ENCODE assay signal across 15 cellular contexts in the genomic region with DNA sequence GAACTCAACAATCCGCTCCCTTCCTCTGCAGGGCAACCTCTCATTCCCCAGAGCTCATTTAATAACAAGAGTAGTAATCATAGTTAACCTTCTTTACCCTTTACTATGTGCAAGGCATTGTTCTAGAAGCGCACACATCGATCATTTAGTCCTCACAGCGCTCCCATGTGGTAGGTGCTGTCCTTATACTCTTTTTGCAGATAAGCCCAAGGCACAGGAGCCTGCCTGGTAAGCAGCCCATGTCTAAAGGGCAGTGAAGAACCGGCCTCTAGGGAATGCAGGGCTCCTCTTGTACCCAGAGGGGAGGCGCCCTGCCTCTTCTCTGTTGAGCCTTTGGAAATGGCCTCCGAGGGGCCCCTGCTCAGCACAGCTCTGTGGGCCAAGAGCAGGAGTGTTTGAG. TPM values are rescaled to one million over a fixed set of nuclear protein-coding genes. Genes with fewer than 3 reads are reported as not detected.
DNase-seq lines count a peak whose midpoint lies in the region; ATAC-seq and TF ChIP-seq lines count a peak whose summit lies in the region.
"Had no signal": no experiment of that assay in that cellular context is flagged by ENCODE, and none has a peak within 500 bp of the region (broad histone marks: within the 10 kb centered on the region; RNA-seq: fewer than 3 reads in every experiment).

No MANE protein-coding gene starts in this region.

- DNase-seq in BE2C: no peak
- DNase-seq in NCI-H2227 (lab: John Stamatoyannopoulos, UW; ENCODE audit: unreplicated experiment): peak; percentile 53
- peak; percentile 82 for DNase-seq in dermis blood vessel endothelial cell
- DNase-seq in neural crest cell (ENCODE audit: low read depth, low spot score): no peak
- DNase-seq in LoVo (ENCODE audit: low spot score): no peak
- DNase-seq in mesenteric fat pad (ENCODE audit: low spot score): no peak
- DNase-seq in stimulated activated CD8-positive, alpha-beta memory T cell treated with anti-CD3 and anti-CD28 coated beads, Interleukin-4, amount 100 ng/mL, for 48 hours: no peak
- DNase-seq: activated CD4-positive, alpha-beta T cell treated with anti-CD3 and anti-CD28 coated beads for 48 hours; activated effector memory CD4-positive, alpha-beta T cell treated with Interleukin-2 at 50 U/mL for 16 hours; effector CD8-positive, alpha-beta T cell; Kasumi-1; NCI-H446; stimulated activated naive CD8-positive, alpha-beta T cell treated with anti-CD3 and anti-CD28 coated beads, Interleukin-15, amount 100 ng/mL, for 72 hours had no signal

- H3K4me3 Mint-ChIP-seq in neural crest cell: peak overlapping the region; percentile 82
- H3K4me3 Mint-ChIP-seq: stimulated activated naive CD8-positive, alpha-beta T cell treated with anti-CD3 and anti-CD28 coated beads, Interleukin-15, amount 100 ng/mL, for 72 hours had no signal

- H3K4me3 ChIP-seq in BE2C (ENCODE audit: low read depth, low read length): no peak overlapping the region
- H3K4me3 ChIP-seq: SK-N-MC had no signal

- no peak for ATAC-seq in GM21737 (IDR thresholded peaks at IDR 0.05; ENCODE audit: unreplicated experiment)
- ATAC-seq: stimulated activated naive CD8-positive, alpha-beta T cell treated with anti-CD3 and anti-CD28 coated beads, Interleukin-15, amount 100 ng/mL, for 72 hours had no signal

- no peaks in the 10 kb centered on the region for H3K9me3 Mint-ChIP-seq in neural crest cell
- H3K9me3 Mint-ChIP-seq: stimulated activated naive CD8-positive, alpha-beta T cell treated with anti-CD3 and anti-CD28 coated beads, Interleukin-15, amount 100 ng/mL, for 72 hours had no signal

- peaks cover 2% of the 10 kb centered on the region for H3K36me3 Mint-ChIP-seq in neural crest cell (ENCODE audit: low read depth)

- H3K9me3 ChIP-seq in BE2C: no peaks in the 10 kb centered on the region

- H3K27me3 Mint-ChIP-seq in neural crest cell (ENCODE audit: low read depth): no peaks in the 10 kb centered on the region
- H3K27me3 Mint-ChIP-seq: stimulated activated naive CD8-positive, alpha-beta T cell treated with anti-CD3 and anti-CD28 coated beads, Interleukin-15, amount 100 ng/mL, for 72 hours had no signal

- peak overlapping the region; percentile 85 for H3K27ac Mint-ChIP-seq in neural crest cell (ENCODE audit: unreplicated experiment)

- no peaks in the 10 kb centered on the region for H3K27me3 ChIP-seq in BE2C

- peaks cover 89% of the 10 kb centered on the region for H3K4me1 Mint-ChIP-seq in neural crest cell

- TF ChIP-seq CTCF in BE2C (IDR thresholded peaks at IDR 0.05; ENCODE audit: low read depth, low read length) (peak; percentile 35), neural crest cell (conservative IDR thresholded peaks at IDR 0.05) (peak; percentile 30)

- no peaks in the 10 kb centered on the region for H3K36me3 ChIP-seq in BE2C

- peaks cover 27% of the 10 kb centered on the region for H3K4me1 ChIP-seq in BE2C

RNA-seq across cellular contexts. Expression of a gene that starts 14.3 kb away (rescaled TPM):
- polyA plus RNA-seq in BE2C (2012; ENCODE audit: insufficient read depth, insufficient read length, low read depth): 21.1 TPM
- 7.0 TPM in 2 replicates for total RNA-seq in dermis blood vessel endothelial cell
- 24.5 and 25.8 TPM in 2 replicates for total RNA-seq in neural crest cell
- 80.3 TPM for total RNA-seq in mesenteric fat pad

Comparison
In these comparisons a context has a peak if more than half of its experiments do, and no peak if none do; other contexts are left out.
1. DNase-seq: peak in NCI-H2227 (single experiment) and dermis blood vessel endothelial cell (single experiment); none in BE2C (single experiment), neural crest cell (single experiment), LoVo (single experiment), mesenteric fat pad (single experiment) and stimulated activated CD8-positive, alpha-beta memory T cell treated with anti-CD3 and anti-CD28 coated beads, Interleukin-4, amount 100 ng/mL, for 48 hours (single experiment).